ENCODE assay signal across 8 cellular contexts in genomic region chr20:32538526-32538918, GRCh38. TPM values are rescaled to one million over a fixed set of nuclear protein-coding genes. Genes with fewer than 3 reads are reported as not detected.
A peak's percentile ranks its signal among the peaks of the same experiment; 100 is the strongest.
DNase-seq lines count a peak whose midpoint lies in the region; ATAC-seq and TF ChIP-seq lines count a peak whose summit lies in the region.

No MANE protein-coding gene starts in this region.

- no TSS peak for BruUV-seq in OCI-LY7 (replicated peaks; lab: Mats Ljungman, UMichigan)

- peak overlapping the region; percentile 38 for H3K4me3 ChIP-seq in BLaER1
- H3K4me3 ChIP-seq in OCI-LY7 (ENCODE audit: low read depth, low read length, poor library complexity, severe bottlenecking), result peak overlapping the region; percentile 22
- H3K4me3 ChIP-seq in mucosa of rectum (ENCODE audit: low read length in 2 of 2), result no peak overlapping the region

- H3K4me2 ChIP-seq in BLaER1, result peak overlapping the region; percentile 98
- peak overlapping the region; percentile 90 for H3K4me2 ChIP-seq in OCI-LY7 (ENCODE audit: low read length)

- H3K36me3 ChIP-seq in BLaER1 (no peaks in the 10 kb centered on the region), OCI-LY7 (ENCODE audit: insufficient read depth, low read length) (no peaks in the 10 kb centered on the region), mucosa of rectum (ENCODE audit: control insufficient read depth in 2 of 2, insufficient read depth in 2 of 2, low read length in 2 of 2) (no peaks in the 10 kb centered on the region)

- H3K27ac ChIP-seq in BLaER1 (peak overlapping the region; percentile 80), OCI-LY7 (ENCODE audit: low read depth, low read length, poor library complexity, severe bottlenecking) (peak overlapping the region; percentile 8), angular gyrus (ENCODE audit: low read depth, low read length) (peak overlapping the region; percentile 60), mucosa of rectum (ENCODE audit: low read depth in 2 of 2, low read length in 2 of 2) (peak overlapping the region; percentile 47 to 81), RWPE1 (no peak overlapping the region)

- no peak for ATAC-seq in HG02884 (IDR thresholded peaks at IDR 0.05; ENCODE audit: unreplicated experiment)

- intact Hi-C loops in OCI-LY7 (cut with micrococcal nuclease; ENCODE audit: unreplicated experiment), result no loop called here

- H3K9me3 ChIP-seq in BLaER1, result no peaks in the 10 kb centered on the region
- H3K9me3 ChIP-seq in OCI-LY7 (ENCODE audit: low read length), result no peaks in the 10 kb centered on the region
- H3K9me3 ChIP-seq in mucosa of rectum (ENCODE audit: control insufficient read depth in 2 of 2, low read length in 2 of 2), result no peaks in the 10 kb centered on the region

- POLR2A ChIA-PET in OCI-LY7 (lab: Charles Lee) (interaction anchor here (0.5 kb wide), 1 partner anchor 505 kb away, joined by 3 read pairs; no protein-coding TSS in a partner anchor), RWPE1 (lab: Yijun Ruan, JAX; ENCODE audit: low non-redundant PET) (no interaction called here)

- no peaks in the 10 kb centered on the region for H3K27me3 ChIP-seq in BLaER1
- no peaks in the 10 kb centered on the region for H3K27me3 ChIP-seq in mucosa of rectum (ENCODE audit: control insufficient read depth in 2 of 2, insufficient read depth in 2 of 2, low read length in 2 of 2)

- H3K9me2 ChIP-seq in OCI-LY7 (ENCODE audit: insufficient read depth, low read length), result no peaks in the 10 kb centered on the region

- H4K20me1 ChIP-seq in BLaER1, result peaks cover 27% of the 10 kb centered on the region
- no peaks in the 10 kb centered on the region for H4K20me1 ChIP-seq in OCI-LY7 (ENCODE audit: insufficient read depth, low read length)

- H2AFZ ChIP-seq in OCI-LY7 (ENCODE audit: low read length), result 0 out of 2 replicates have a peak overlapping the region, but pooled peaks have one; percentile 6

- H3K4me1 ChIP-seq in BLaER1, result peaks cover 84% of the 10 kb centered on the region
- H3K4me1 ChIP-seq in OCI-LY7 (ENCODE audit: insufficient read depth, low read length, poor library complexity, severe bottlenecking), result peaks cover 58% of the 10 kb centered on the region
- H3K4me1 ChIP-seq in mucosa of rectum (ENCODE audit: control insufficient read depth in 2 of 2, insufficient read depth in 2 of 2, low read length in 2 of 2), result peaks cover 29 to 31% of the 10 kb centered on the region in 2 donors

- CTCF ChIA-PET in OCI-LY7 (lab: Charles Lee; ENCODE audit: unreplicated experiment), result interaction anchor here (0.6 kb wide), 1 partner anchor 113 kb away, joined by 5 read pairs; no protein-coding TSS in a partner anchor
- CTCF ChIA-PET in RWPE1 (lab: Yijun Ruan, JAX), result interaction anchor here (0.7 to 2.1 kb wide), 5 partner anchors 16 to 291 kb away, joined by 3 to 10 read pairs (median 3); no protein-coding TSS in a partner anchor

- no peaks in the 10 kb centered on the region for H3K79me2 ChIP-seq in OCI-LY7 (ENCODE audit: insufficient read depth, low read depth, low read length)

- DNase-seq in OCI-LY7 (ENCODE audit: low spot score), result no peak
- DNase-seq in NCI-H2107 (lab: John Stamatoyannopoulos, UW), result no peak
- DNase-seq in NCI-H510A treated with DMSO at 0.1 percent for 48 hours (lab: John Stamatoyannopoulos, UW), result no peak
- no peak for DNase-seq in RWPE1 (ENCODE audit: low spot score)

- peak overlapping the region; percentile 59 for H3K9ac ChIP-seq in BLaER1
- H3K9ac ChIP-seq in mucosa of rectum (ENCODE audit: low read depth in 1 of 2, low read length in 2 of 2), result no peak overlapping the region

- no peak for TF ChIP-seq CTCF in OCI-LY7 (conservative IDR thresholded peaks at IDR 0.05; ENCODE audit: low read length)
- no peak for TF ChIP-seq CTCF in RWPE1 (conservative IDR thresholded peaks at IDR 0.05; ENCODE audit: low read depth)

RNA-seq across cellular contexts. Expression of gene NOL4L, which starts 46.6 kb away (rescaled TPM):
- total RNA-seq in OCI-LY7 (2014; rRNA removed; shearing (Covaris generic)), result 1.5 and 4.2 TPM in 2 replicates
- total RNA-seq in OCI-LY7 (2022), result 3.3 and 3.9 TPM in 2 replicates

Comparison
In these comparisons a context has a peak if more than half of its experiments do, and no peak if none do; other contexts are left out.
1. H3K4me3 ChIP-seq: peak in BLaER1 (single experiment) and OCI-LY7 (single experiment); none in mucosa of rectum (0 of 2).